In the genomic region with DNA sequence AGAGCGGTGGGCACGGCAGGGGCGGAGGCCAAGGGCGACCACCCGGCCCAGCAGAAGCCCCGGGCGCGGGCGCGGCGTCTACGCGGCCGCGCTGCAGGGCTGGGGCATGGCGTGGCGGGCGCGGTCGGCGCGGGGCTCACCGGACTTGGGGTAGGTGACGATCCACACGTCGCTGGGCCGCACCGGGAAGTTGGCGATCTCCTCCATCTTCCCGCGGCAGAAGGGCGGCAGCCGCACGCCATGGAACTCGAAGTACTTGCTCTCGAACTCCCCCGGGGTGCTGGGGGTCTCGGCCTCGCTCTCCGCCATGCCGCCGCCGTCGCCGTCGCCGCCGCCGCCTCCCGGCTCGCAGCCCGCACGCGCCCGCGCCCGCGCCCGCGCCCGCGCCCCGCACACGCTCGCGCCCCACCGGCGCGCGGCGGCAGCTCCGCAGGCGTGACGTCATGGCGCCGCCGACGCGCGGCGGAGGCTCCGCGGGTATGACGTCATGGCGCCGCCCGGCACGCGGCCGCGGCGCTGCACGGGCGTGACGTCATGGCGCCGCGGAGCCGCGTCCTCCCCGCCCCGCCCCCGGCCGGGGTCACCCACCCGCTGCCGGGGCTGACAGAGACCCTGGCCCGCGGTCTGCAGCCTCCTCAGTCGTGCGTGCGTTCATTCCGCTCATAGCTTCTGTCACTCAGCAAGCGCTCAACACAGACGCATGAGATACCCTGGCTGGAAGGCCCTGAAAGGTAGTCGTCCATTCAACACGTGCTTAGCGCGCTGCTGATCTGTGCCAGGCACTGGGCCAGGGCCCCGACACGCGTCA, we compare ENCODE assay signal across 8 cellular contexts. TPM values are rescaled to one million over a fixed set of nuclear protein-coding genes. Genes with fewer than 3 reads are reported as not detected.
DNase-seq lines count a peak whose midpoint lies in the region; ATAC-seq, FAIRE-seq and TF ChIP-seq lines count a peak whose summit lies in the region.

A gene with protein sequence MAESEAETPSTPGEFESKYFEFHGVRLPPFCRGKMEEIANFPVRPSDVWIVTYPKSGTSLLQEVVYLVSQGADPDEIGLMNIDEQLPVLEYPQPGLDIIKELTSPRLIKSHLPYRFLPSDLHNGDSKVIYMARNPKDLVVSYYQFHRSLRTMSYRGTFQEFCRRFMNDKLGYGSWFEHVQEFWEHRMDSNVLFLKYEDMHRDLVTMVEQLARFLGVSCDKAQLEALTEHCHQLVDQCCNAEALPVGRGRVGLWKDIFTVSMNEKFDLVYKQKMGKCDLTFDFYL (minus strand): TSS at position 440 of the 808 bp plus-strand sequence. CDS start 131 bp downstream, at position 309.

- TF ChIP-seq POLR2A in GM12892 (IDR thresholded peaks at IDR 0.05; ENCODE audit: low read depth, low read length) = no peak

- no peaks in the 10 kb centered on the region for H3K36me3 ChIP-seq in endodermal cell (ENCODE audit: control insufficient read depth, insufficient read depth, low read length)

- peak within 1 kb of the TSS; percentile 90 for H3K27ac Mint-ChIP-seq in endodermal cell

- DNase-seq in ELF-1 (ENCODE audit: low read depth, low spot score) = peak; percentile 52
- DNase-seq in NCI-H2196 (lab: John Stamatoyannopoulos, UW; ENCODE audit: unreplicated experiment) = peak; percentile 73
- DNase-seq in endodermal cell = peak; percentile 75
- no peak for DNase-seq in occipital lobe (lab: John Stamatoyannopoulos, UW)
- DNase-seq in activated gamma-delta T cell (lab: John Stamatoyannopoulos, UW) = no peak
- no peak for DNase-seq in stimulated activated CD4-positive, alpha-beta T cell treated with anti-CD3 and anti-CD28 coated beads, Interleukin-4, amount 100 ng/mL, for 24 hours
- no peak for DNase-seq in GM12892 (ENCODE audit: insufficient read length)

- peaks cover 6% of the 10 kb centered on the region for H3K9me3 ChIP-seq in endodermal cell (ENCODE audit: control insufficient read depth, low read length)

- peaks cover 4% of the 10 kb centered on the region for H3K27me3 Mint-ChIP-seq in endodermal cell (ENCODE audit: insufficient read depth)

- H3K4me1 ChIP-seq in endodermal cell (ENCODE audit: control insufficient read depth, insufficient read depth, low read length) = peaks cover 6% of the 10 kb centered on the region

- peak within 1 kb of the TSS; percentile 86 for H3K4me3 ChIP-seq in endodermal cell (ENCODE audit: low read length)

- H3K27me3 ChIP-seq in endodermal cell (ENCODE audit: control insufficient read depth, insufficient read depth, low read length, poor library complexity, severe bottlenecking) = no peaks in the 10 kb centered on the region

- peaks cover 6% of the 10 kb centered on the region for H3K9me3 Mint-ChIP-seq in endodermal cell

- ATAC-seq in HG03571 (IDR thresholded peaks at IDR 0.05; ENCODE audit: unreplicated experiment) = no peak

- no peak for TF ChIP-seq CTCF in endodermal cell (conservative IDR thresholded peaks at IDR 0.05)

- no peak within 1 kb of the TSS for H3K27ac ChIP-seq in endodermal cell (ENCODE audit: low read depth, low read length)

- peak within 1 kb of the TSS; percentile 69 for H3K4me3 Mint-ChIP-seq in endodermal cell

- H3K36me3 Mint-ChIP-seq in endodermal cell (ENCODE audit: low read depth) = peaks cover 13% of the 10 kb centered on the region

- H3K9ac ChIP-seq in endodermal cell (ENCODE audit: extremely low read depth, low read length, poor library complexity, severe bottlenecking) = peak within 1 kb of the TSS; percentile 29

- 6 to 10% methylated on average over 43 to 121 of the region's 121 CpGs for WGBS in endodermal cell (ENCODE audit: insufficient coverage in 1 of 2, insufficient read length in 1 of 2), 2 experiments

- no peak for FAIRE-seq in GM12892 (lab: Jason Lieb, UNC)

- H3K4me1 Mint-ChIP-seq in endodermal cell = peaks cover 14% of the 10 kb centered on the region

RNA-seq across cellular contexts. Expression of the gene that starts here (rescaled TPM):
- total RNA-seq in endodermal cell (10 to 100 TPM; 11.4 to 12.7 TPM), occipital lobe (51.6 TPM)
- polyA plus RNA-seq in endodermal cell (2013, experiment 1 of 2) = 15.4 TPM
- polyA plus RNA-seq in endodermal cell (2013, experiment 2 of 2) = 13.5 TPM
- not detected for polyA plus RNA-seq in GM12892 (2012; ENCODE audit: missing spikeins)

Comparison
In these comparisons a context has a peak if more than half of its experiments do, and no peak if none do; other contexts are left out.
1. DNase-seq: peak in ELF-1 (single experiment), NCI-H2196 (single experiment) and endodermal cell (single experiment); none in occipital lobe (single experiment), activated gamma-delta T cell (single experiment), stimulated activated CD4-positive, alpha-beta T cell treated with anti-CD3 and anti-CD28 coated beads, Interleukin-4, amount 100 ng/mL, for 24 hours (single experiment) and GM12892 (single experiment).